ENCODE assay signal across 27 cellular contexts in genomic region chr3:98598492-98598891, GRCh38.
"Had no signal": no experiment of that assay in that cellular context is flagged by ENCODE, and none has a peak within 500 bp of the region (broad histone marks: within the 10 kb centered on the region; RNA-seq: fewer than 3 reads in every experiment).

No MANE protein-coding gene starts in this region.

- H3K27ac ChIP-seq: breast epithelium, gastrocnemius medialis, lower lobe of right lung, parathyroid adenoma, right atrium auricular region, uterus, VCaP had no signal

- H3K27ac Mint-ChIP-seq: activated naive CD4-positive, alpha-beta T cell treated with anti-CD3 and anti-CD28 coated beads, Interleukin-2, amount 50 U/mL, for 72 hours; activated T-cell treated with anti-CD3 and anti-CD28 coated beads, Interleukin-2, amount 50 U/mL, for 72 hours; naive thymus-derived CD8-positive, alpha-beta T cell; stimulated activated naive CD8-positive, alpha-beta T cell treated with anti-CD3 and anti-CD28 coated beads, Interleukin-15, Interleukin-2, amounts not matched to agents 100 ng/mL and 50 ng/mL, for 24 hours; type B pancreatic cell had no signal

- DNase-seq: activated CD4-positive, alpha-beta T cell treated with anti-CD3 and anti-CD28 coated beads for 4 hours; activated CD4-positive, alpha-beta T cell treated with anti-CD3 and anti-CD28 coated beads, Interleukin-2, amount 50 U/mL, for 4 hours; activated naive CD4-positive, alpha-beta T cell; activated T-cell treated with anti-CD3 and anti-CD28 coated beads for 4 hours; activated T-cell treated with anti-CD3 and anti-CD28 coated beads, Interleukin-2, amount 50 U/mL, for 72 hours; effector CD8-positive, alpha-beta T cell; gastrocnemius medialis; glutamatergic neuron; left lung; lower lobe of right lung; mesenchymal stem cell; naive thymus-derived CD8-positive, alpha-beta T cell; nucleus accumbens; stimulated activated CD4-positive, alpha-beta T cell treated with anti-CD3 and anti-CD28 coated beads, Interleukin-4, amount 100 ng/mL, for 1 hour; substantia nigra; uterus had no signal

- ATAC-seq: activated naive CD4-positive, alpha-beta T cell treated with anti-CD3 and anti-CD28 coated beads, Interleukin-2, amount 50 U/mL, for 72 hours; activated T-cell treated with anti-CD3 and anti-CD28 coated beads, Interleukin-2, amount 50 U/mL, for 72 hours; gastrocnemius medialis; naive thymus-derived CD8-positive, alpha-beta T cell had no signal

- H3K27me3 ChIP-seq: breast epithelium, gastrocnemius medialis, left lung, right atrium auricular region, uterus had no signal

- H3K9me3 Mint-ChIP-seq: activated naive CD4-positive, alpha-beta T cell treated with anti-CD3 and anti-CD28 coated beads, Interleukin-2, amount 50 U/mL, for 72 hours; activated T-cell treated with anti-CD3 and anti-CD28 coated beads, Interleukin-2, amount 50 U/mL, for 72 hours; naive thymus-derived CD8-positive, alpha-beta T cell; neural crest cell; stimulated activated naive CD8-positive, alpha-beta T cell treated with anti-CD3 and anti-CD28 coated beads, Interleukin-15, Interleukin-2, amounts not matched to agents 100 ng/mL and 50 ng/mL, for 24 hours; type B pancreatic cell had no signal

- H3K9ac ChIP-seq: parathyroid adenoma had no signal

- H3K79me2 ChIP-seq: parathyroid adenoma had no signal

- H2AFZ ChIP-seq: parathyroid adenoma had no signal

- FAIRE-seq: colon, islet of Langerhans, TTC549 had no signal

- H3K4me3 Mint-ChIP-seq: activated T-cell treated with anti-CD3 and anti-CD28 coated beads, Interleukin-2, amount 50 U/mL, for 72 hours; naive thymus-derived CD8-positive, alpha-beta T cell; neural crest cell; stimulated activated naive CD8-positive, alpha-beta T cell treated with anti-CD3 and anti-CD28 coated beads, Interleukin-15, Interleukin-2, amounts not matched to agents 100 ng/mL and 50 ng/mL, for 24 hours; type B pancreatic cell had no signal

- H3K36me3 ChIP-seq: breast epithelium, gastrocnemius medialis, left lung, lower lobe of right lung, right atrium auricular region, uterus had no signal

- H3K27me3 Mint-ChIP-seq: stimulated activated naive CD8-positive, alpha-beta T cell treated with anti-CD3 and anti-CD28 coated beads, Interleukin-15, Interleukin-2, amounts not matched to agents 100 ng/mL and 50 ng/mL, for 24 hours; type B pancreatic cell had no signal

- H3K9me3 ChIP-seq: breast epithelium, gastrocnemius medialis, left lung, lower lobe of right lung, right atrium auricular region, uterus had no signal

- H3K4me3 ChIP-seq: breast epithelium, gastrocnemius medialis, left lung, lower lobe of right lung, right atrium auricular region, uterus had no signal

- H3K36me3 Mint-ChIP-seq: naive thymus-derived CD8-positive, alpha-beta T cell; type B pancreatic cell had no signal

- H3K4me1 ChIP-seq: breast epithelium, gastrocnemius medialis, parathyroid adenoma, uterus had no signal
